8 cellular contexts compared by ENCODE assay signal in genomic region chr12:121888478-121889266, GRCh38. TPM values are rescaled to one million over a fixed set of nuclear protein-coding genes. Genes with fewer than 3 reads are reported as not detected.
DNase-seq lines count a peak whose midpoint lies in the region; ATAC-seq and TF ChIP-seq lines count a peak whose summit lies in the region.

TSS of gene PSMD9 (plus strand) at chr12:121888790. CDS start at chr12:121888857, 67 bp downstream.

- H3K4me1 ChIP-seq in PC-9 (replicated peaks; ENCODE audit: insufficient read depth) (peaks cover 26% of the 10 kb centered on the region), mucosa of rectum (ENCODE audit: control insufficient read depth in 2 of 2, insufficient read depth in 2 of 2, low read length in 2 of 2) (peaks cover 20 to 21% of the 10 kb centered on the region in 2 donors)

- TF ChIP-seq CTCF in PC-9 (conservative IDR thresholded peaks at IDR 0.05) (peak; percentile 63), epithelial cell of proximal tubule (conservative IDR thresholded peaks at IDR 0.05; ENCODE audit: low read depth, low read length) (peak; percentile 76)

- peak within 1 kb of the TSS; percentile 73 for H3K4me3 ChIP-seq in PC-9
- peak within 1 kb of the TSS; percentile 91 for H3K4me3 ChIP-seq in epithelial cell of proximal tubule (ENCODE audit: low read depth, low read length)
- peak within 1 kb of the TSS; percentile 86 to 92 for H3K4me3 ChIP-seq in mucosa of rectum (ENCODE audit: low read length in 2 of 2)

- in situ Hi-C loops in KBM-7 (cut with MboI; ENCODE audit: low pct_unique_long_range_greater_than_20kb, low sequenced_read_pairs): no loop called here

- intact Hi-C loops in PC-9 (cut with micrococcal nuclease; ENCODE audit: unreplicated experiment): loop anchor here (1.0 to 2.0 kb wide), 4 partner anchors 49 to 192 kb away; no protein-coding TSS in a partner anchor

- no peaks in the 10 kb centered on the region for H3K9me3 ChIP-seq in PC-9 (ENCODE audit: insufficient read depth, low read depth)
- H3K9me3 ChIP-seq in mucosa of rectum (ENCODE audit: control insufficient read depth in 2 of 2, low read length in 2 of 2): no peaks in the 10 kb centered on the region

- POLR2A ChIA-PET in PC-9 (lab: Charles Lee; ENCODE audit: unreplicated experiment): interaction anchor here (0.5 to 1.0 kb wide), 5 partner anchors 86 to 612 kb away, joined by 3 to 9 read pairs (median 3); partner anchors contain the start of gene CAMKK2

- CTCF ChIA-PET in PC-9 (lab: Charles Lee): interaction anchor here (0.5 to 2.3 kb wide), 2 partner anchors 94 to 272 kb away, joined by 12 to 18 read pairs; partner anchors contain the start of gene RHOF

- H3K36me3 ChIP-seq in PC-9 (ENCODE audit: low read depth) (0 out of 2 replicates have a peak, but pooled peaks cover 4% of the 10 kb centered on the region), mucosa of rectum (ENCODE audit: control insufficient read depth in 2 of 2, insufficient read depth in 2 of 2, low read length in 2 of 2) (peaks cover 0 to 6% of the 10 kb centered on the region in 2 donors)

- peak; percentile 91 for DNase-seq in DMS79 (lab: John Stamatoyannopoulos, UW)
- peak; percentile 99 for DNase-seq in KBM-7
- peak; percentile 89 to 98 for DNase-seq in PC-9
- DNase-seq in activated T-cell treated with anti-CD3 and anti-CD28 coated beads, Interleukin-2, amount 50 U/mL, for 1 hour: peak; percentile 99
- peak; percentile 69 for DNase-seq in epithelial cell of proximal tubule (ENCODE audit: low read depth)
- DNase-seq in stimulated activated CD8-positive, alpha-beta memory T cell treated with anti-CD3 and anti-CD28 coated beads, Interleukin-4, amount 100 ng/mL, for 48 hours: peak; percentile 100

- H4K20me1 ChIP-seq in PC-9 (ENCODE audit: insufficient read depth): no peaks in the 10 kb centered on the region

- H3K79me2 ChIP-seq in PC-9 (ENCODE audit: low read depth): peaks cover 39% of the 10 kb centered on the region

- BruUV-seq in PC-9 (replicated peaks; lab: Mats Ljungman, UMichigan): no TSS peak

- peak within 1 kb of the TSS; percentile 79 for H2AFZ ChIP-seq in PC-9

- H3F3A ChIP-seq in PC-9 (ENCODE audit: insufficient read depth, low read depth): peaks cover 27% of the 10 kb centered on the region

- peak within 1 kb of the TSS; percentile 96 to 97 for H3K9ac ChIP-seq in mucosa of rectum (ENCODE audit: low read depth in 1 of 2, low read length in 2 of 2)

- ATAC-seq in GM21717 (IDR thresholded peaks at IDR 0.05; ENCODE audit: unreplicated experiment): peak; percentile 81

- peak within 1 kb of the TSS; percentile 90 for H3K4me2 ChIP-seq in PC-9

- no peaks in the 10 kb centered on the region for H3K9me2 ChIP-seq in PC-9 (ENCODE audit: insufficient read depth)

- H3K27me3 ChIP-seq in PC-9 (ENCODE audit: insufficient read depth, low read depth) (no peaks in the 10 kb centered on the region), mucosa of rectum (ENCODE audit: control insufficient read depth in 2 of 2, insufficient read depth in 2 of 2, low read length in 2 of 2) (no peaks in the 10 kb centered on the region)

- peak within 1 kb of the TSS; percentile 72 for H3K27ac ChIP-seq in PC-9
- H3K27ac ChIP-seq in mucosa of rectum (ENCODE audit: low read depth in 2 of 2, low read length in 2 of 2): peak within 1 kb of the TSS; percentile 98 to 99

RNA-seq across cellular contexts. Expression of gene PSMD9, which starts in this region (rescaled TPM):
- total RNA-seq in PC-9 (2021) (64.8 and 76.6 TPM in 2 replicates), epithelial cell of proximal tubule (44.2 and 108 TPM in 2 replicates)

Comparison
In these comparisons a context has a peak if more than half of its experiments do, and no peak if none do; other contexts are left out.
1. Peak in every context shown above with its lines: DNase-seq, ATAC-seq, H3K4me3 ChIP-seq and H3K27ac ChIP-seq.